16 cellular contexts compared by ENCODE assay signal in genomic region chr9:113562653-113563381, GRCh38.
A peak's percentile ranks its signal among the peaks of the same experiment; 100 is the strongest.
DNase-seq lines count a peak whose midpoint lies in the region; ATAC-seq, FAIRE-seq and TF ChIP-seq lines count a peak whose summit lies in the region.
"Had no signal": no experiment of that assay in that cellular context is flagged by ENCODE, and none has a peak within 500 bp of the region (broad histone marks: within the 10 kb centered on the region; RNA-seq: fewer than 3 reads in every experiment).

No MANE protein-coding gene starts in this region.

- TF ChIP-seq POLR2A in IMR-90 (IDR thresholded peaks at IDR 0.05; ENCODE audit: low read depth, low read length) (no peak), K562 (conservative IDR thresholded peaks at IDR 0.05) (no peak), sigmoid colon (IDR thresholded peaks at IDR 0.05) (no peak)

- CTCF ChIA-PET in IMR-90 (lab: Yijun Ruan, JAX) = interaction anchor here (0.9 kb wide), 1 partner anchor 29 kb away, joined by 3 read pairs; no protein-coding TSS in a partner anchor
- CTCF ChIA-PET in K562 (lab: Yijun Ruan, JAX; ENCODE audit: low intra/inter-chr PET ratio) = no interaction called here

- intact Hi-C loops in IMR-90 (cut with micrococcal nuclease) = no loop called here
- intact Hi-C loops in K562 (cut with micrococcal nuclease) = no loop called here
- intact Hi-C loops in sigmoid colon (cut with DNase I) = no loop called here

- H3K4me1 Mint-ChIP-seq in immature natural killer cell (peaks cover 99 to 100% of the 10 kb centered on the region in 2 donors), chondrocyte (ENCODE audit: low read depth) (peaks cover 61% of the 10 kb centered on the region)

- no peak for TF ChIP-seq RAD21 in IMR-90 (IDR thresholded peaks at IDR 0.05; ENCODE audit: low read length)
- no peak for TF ChIP-seq RAD21 in K562 (CRISPR knock-in tag; conservative IDR thresholded peaks at IDR 0.05 in 1 of 2, IDR thresholded peaks at IDR 0.05 in 1 of 2)

- WGBS in IMR-90 (ENCODE audit: extremely low coverage in 2 of 2, insufficient read length in 1 of 2), 2 experiments = 80% methylated on average over 2 of the region's 2 CpGs; no CpG with 5 or more reads in 1 of the 2 experiments
- 57% methylated on average over 2 of the region's 2 CpGs for WGBS in K562 (ENCODE audit: insufficient coverage, low coverage, missing lambda C conversion rate)
- WGBS in sigmoid colon, 2 donors = 65 to 79% methylated on average over 2 of the region's 2 CpGs
- WGBS in GM23248 (ENCODE audit: low coverage in 1 of 2, low lambda C conversion rate in 2 of 2, missing lambda C conversion rate in 2 of 2), 2 experiments = 74 to 90% methylated on average over 2 of the region's 2 CpGs

- no peak overlapping the region for H2AK9ac ChIP-seq in IMR-90 (replicated peaks; ENCODE audit: low read depth, low read length, poor library complexity)

- no peaks in the 10 kb centered on the region for H3K9me3 Mint-ChIP-seq in immature natural killer cell
- H3K9me3 Mint-ChIP-seq in chondrocyte (ENCODE audit: low read depth) = no peaks in the 10 kb centered on the region
- H3K9me3 Mint-ChIP-seq: activated B cell treated with CpG ODN at 0.5 μM for 24 hours; T-helper 2 cell treated with Interferon-gamma antibody and Interleukin-4, amounts not matched to agents 5 μg/mL and 100 μg/mL, for 36 hours had no signal

- H2BK120ac ChIP-seq in IMR-90 (ENCODE audit: low read depth, low read length) = no peak overlapping the region

- H4K5ac ChIP-seq in IMR-90 (ENCODE audit: low read depth, low read length) = no peak overlapping the region

- H3K4me1 ChIP-seq in IMR-90 (ENCODE audit: control insufficient read depth, insufficient read depth, low read length) (peaks cover 27% of the 10 kb centered on the region), K562 (replicated peaks in 1 of 2; ENCODE audit: control insufficient read depth in 2 of 2, insufficient read depth in 2 of 2, low read length in 2 of 2) (peaks cover 18 to 20% of the 10 kb centered on the region in 2 experiments), sigmoid colon (peaks cover 0 to 65% (median 57%) of the 10 kb centered on the region in 4 donors), GM23248 (ENCODE audit: insufficient read depth) (peaks cover 28% of the 10 kb centered on the region)
- H3K4me1 ChIP-seq: Caco-2 had no signal

- peak overlapping the region in 3 of 5 donors; percentile 38 to 54 (median 45) for H3K4me3 Mint-ChIP-seq in immature natural killer cell
- H3K4me3 Mint-ChIP-seq in chondrocyte (ENCODE audit: unreplicated experiment) = no peak overlapping the region
- H3K4me3 Mint-ChIP-seq: activated B cell treated with CpG ODN at 0.5 μM for 24 hours; T-helper 2 cell treated with Interferon-gamma antibody and Interleukin-4, amounts not matched to agents 5 μg/mL and 100 μg/mL, for 36 hours had no signal

- H3K9ac ChIP-seq in IMR-90 (ENCODE audit: low read depth, low read length) (no peak overlapping the region), K562 (ENCODE audit: insufficient read depth in 1 of 2, low read depth in 2 of 2, low read length in 2 of 2) (no peak overlapping the region), GM23248 (no peak overlapping the region)

- peak overlapping the region; percentile 43; the same call in 2 of the 3 replicates for H2BK15ac ChIP-seq in IMR-90 (ENCODE audit: low read depth, low read length)

- no peak overlapping the region for H4K8ac ChIP-seq in IMR-90 (ENCODE audit: low read depth in 2 of 2, low read length in 2 of 2)

- H3K9me3 ChIP-seq in IMR-90 (ENCODE audit: control insufficient read depth, insufficient read depth, low read length) = no peaks in the 10 kb centered on the region
- H3K9me3 ChIP-seq in K562 (replicated peaks; ENCODE audit: control insufficient read depth, insufficient read depth, low read depth, low read length) = no peaks in the 10 kb centered on the region
- no peaks in the 10 kb centered on the region for H3K9me3 ChIP-seq in sigmoid colon
- no peaks in the 10 kb centered on the region for H3K9me3 ChIP-seq in GM23248 (ENCODE audit: low read depth)
- H3K9me3 ChIP-seq: Caco-2, esophagus squamous epithelium had no signal

- no peaks in the 10 kb centered on the region for H4K20me1 ChIP-seq in IMR-90 (ENCODE audit: insufficient read depth, low read length)
- no peaks in the 10 kb centered on the region for H4K20me1 ChIP-seq in K562 (replicated peaks; ENCODE audit: control insufficient read depth, insufficient read depth, low read length)
- no peaks in the 10 kb centered on the region for H4K20me1 ChIP-seq in GM23248 (ENCODE audit: insufficient read depth)

- no peaks in the 10 kb centered on the region for H3K79me2 ChIP-seq in K562 (ENCODE audit: control insufficient read depth, insufficient read depth, low read length)
- peaks cover 23% of the 10 kb centered on the region for H3K79me2 ChIP-seq in GM23248 (ENCODE audit: insufficient read depth)

- H3K27me3 ChIP-seq in IMR-90 (ENCODE audit: control insufficient read depth, insufficient read depth, low read length) = no peaks in the 10 kb centered on the region
- H3K27me3 ChIP-seq in K562 (ENCODE audit: control insufficient read depth in 2 of 2, insufficient read depth in 2 of 2, low read length in 2 of 2) = peaks cover 0 to 36% of the 10 kb centered on the region in 2 experiments; a peak in 3 of 5 replicates
- H3K27me3 ChIP-seq in sigmoid colon = no peaks in the 10 kb centered on the region
- H3K27me3 ChIP-seq in GM23248 (replicated peaks; ENCODE audit: insufficient read depth) = no peaks in the 10 kb centered on the region
- H3K27me3 ChIP-seq: esophagus squamous epithelium had no signal

- H3K4me3 ChIP-seq in IMR-90 (ENCODE audit: insufficient read depth, low read depth, low read length) = no peak overlapping the region
- H3K4me3 ChIP-seq in K562 = no peak overlapping the region
- H3K4me3 ChIP-seq in sigmoid colon = no peak overlapping the region
- no peak overlapping the region for H3K4me3 ChIP-seq in GM23248
- H3K4me3 ChIP-seq: esophagus squamous epithelium had no signal

- H3K36me3 Mint-ChIP-seq in immature natural killer cell (peaks cover 0 to 3% (median 0%) of the 10 kb centered on the region in 3 donors), chondrocyte (ENCODE audit: low read depth) (no peaks in the 10 kb centered on the region)

- H3K9me1 ChIP-seq in IMR-90 (ENCODE audit: insufficient read depth, low read length) (peaks cover 22% of the 10 kb centered on the region), K562 (ENCODE audit: control insufficient read depth, insufficient read depth, low read length) (no peaks in the 10 kb centered on the region)

- H3K18ac ChIP-seq in IMR-90 (ENCODE audit: low read depth, low read length) = no peak overlapping the region

- no peak for FAIRE-seq in K562 (lab: Jason Lieb, UNC)

- H3K27me3 Mint-ChIP-seq in immature natural killer cell (ENCODE audit: low read depth in 3 of 3) = peaks cover 0 to 5% (median 2%) of the 10 kb centered on the region in 3 donors
- H3K27me3 Mint-ChIP-seq in chondrocyte (ENCODE audit: low read depth) = no peaks in the 10 kb centered on the region

- no peak for DNase-seq in IMR-90
- no peak for DNase-seq in K562 (ENCODE audit: extremely low read depth in 1 of 4, low spot score in 3 of 4)
- DNase-seq in immature natural killer cell = no peak
- DNase-seq in sigmoid colon = peak; percentile 52
- DNase-seq in chondrocyte (ENCODE audit: low spot score) = no peak
- no peak for DNase-seq in GM23248
- DNase-seq: activated B cell treated with CpG ODN at 0.5 μM for 24 hours; activated CD8-positive, alpha-beta memory T cell treated with anti-CD3 and anti-CD28 coated beads, Interleukin-2, amount 50 U/mL, for 4 hours; activated naive CD4-positive, alpha-beta T cell treated with anti-CD3 and anti-CD28 coated beads, Interleukin-2, amount 50 U/mL, for 16 hours; Caco-2; esophagus squamous epithelium; NCI-H187 treated with DMSO at 0.1 percent for 48 hours; SIG-M5 had no signal

- peak overlapping the region; percentile 51 for H3K4ac ChIP-seq in IMR-90 (ENCODE audit: low read depth, low read length)

- peaks cover 1 to 27% of the 10 kb centered on the region in 2 experiments; a peak in 3 of 4 replicates for H3K79me1 ChIP-seq in IMR-90 (ENCODE audit: low read depth in 1 of 2, low read length in 2 of 2)

- BruUV-seq in IMR-90 (replicated peaks; lab: Mats Ljungman, UMichigan) = no TSS peak
- no TSS peak for BruUV-seq in K562 (replicated peaks; lab: Mats Ljungman, UMichigan)

- ATAC-seq in IMR-90 (ENCODE audit: low read depth) (no peak), K562 (no peak), HG02970 (IDR thresholded peaks at IDR 0.05; ENCODE audit: low FRiP score, unreplicated experiment) (no peak), HG02885 (IDR thresholded peaks at IDR 0.05; ENCODE audit: poor library complexity, unreplicated experiment) (no peak)

- TF ChIP-seq EP300 in K562 (IDR thresholded peaks at IDR 0.05; ENCODE audit: low read length) = no peak
- TF ChIP-seq EP300 in sigmoid colon (IDR thresholded peaks at IDR 0.05) = no peak

- H4K91ac ChIP-seq in IMR-90 (ENCODE audit: insufficient read depth, low read depth, low read length) = peak overlapping the region; percentile 3; the same call in 1 of the 2 replicates

- in situ Hi-C loops in IMR-90 (cut with MboI; ENCODE audit: low sequenced_read_pairs) = no loop called here
- in situ Hi-C loops in K562 (cut with MboI) = no loop called here
- in situ Hi-C loops in GM23248 (cut with MboI) = no loop called here

- H3F3A ChIP-seq in GM23248 (ENCODE audit: insufficient read depth) = peaks cover 14% of the 10 kb centered on the region; the same call in 1 of the 2 replicates

- TF ChIP-seq CTCF in IMR-90 (conservative IDR thresholded peaks at IDR 0.05; ENCODE audit: low read depth, low read length) (no peak), K562 (IDR thresholded peaks at IDR 0.05 in 2 of 3, conservative IDR thresholded peaks at IDR 0.05 in 1 of 3; ENCODE audit: insufficient read depth in 2 of 3, low read depth in 1 of 3, low read length in 3 of 3) (no peak), sigmoid colon (IDR thresholded peaks at IDR 0.05) (no peak), chondrocyte (IDR thresholded peaks at IDR 0.05) (no peak)

- H3K27ac Mint-ChIP-seq in immature natural killer cell (peak overlapping the region; percentile 59 to 88 (median 84)), chondrocyte (ENCODE audit: unreplicated experiment) (no peak overlapping the region)
- H3K27ac Mint-ChIP-seq: activated B cell treated with CpG ODN at 0.5 μM for 24 hours; T-helper 2 cell treated with Interferon-gamma antibody and Interleukin-4, amounts not matched to agents 5 μg/mL and 100 μg/mL, for 36 hours had no signal

- no peaks in the 10 kb centered on the region for H3K9me2 ChIP-seq in GM23248 (ENCODE audit: insufficient read depth)

- H3K27ac ChIP-seq in IMR-90 (ENCODE audit: insufficient read depth, low read length) = no peak overlapping the region
- H3K27ac ChIP-seq in K562 (ENCODE audit: extremely low read depth, low read depth, low read length) = no peak overlapping the region
- peak overlapping the region in 3 of 4 donors; percentile 85 to 89 (median 87) for H3K27ac ChIP-seq in sigmoid colon
- no peak overlapping the region for H3K27ac ChIP-seq in GM23248

- H3K4me2 ChIP-seq in IMR-90 (ENCODE audit: low read depth, low read length) = no peak overlapping the region
- no peak overlapping the region for H3K4me2 ChIP-seq in K562 (ENCODE audit: insufficient read depth, low read length)
- no peak overlapping the region for H3K4me2 ChIP-seq in GM23248 (ENCODE audit: unreplicated experiment)

- dilution Hi-C loops in IMR-90 (cut with HindIII; ENCODE audit: low sequenced_read_pairs, unreplicated experiment) = no loop called here

- POLR2A ChIA-PET in IMR-90 (lab: Charles Lee; ENCODE audit: unreplicated experiment) (no interaction called here), K562 (lab: Yijun Ruan, JAX) (interaction anchor here (0.6 kb wide), 2 partner anchors 9 to 69 kb away, joined by 3 read pairs; no protein-coding TSS in a partner anchor)

- peak overlapping the region; percentile 63; the same call in 1 of the 2 replicates for H3K23ac ChIP-seq in IMR-90 (ENCODE audit: low read depth, low read length)

- H3K56ac ChIP-seq in IMR-90 (ENCODE audit: extremely low read depth, insufficient read depth, low read length) = no peak overlapping the region

- H3K14ac ChIP-seq in IMR-90 (replicated peaks; ENCODE audit: low read depth, low read length) = no peak overlapping the region; the same call in 1 of the 2 replicates

- H2AFZ ChIP-seq in IMR-90 (replicated peaks; ENCODE audit: low read length, poor library complexity) (peak overlapping the region; percentile 25), K562 (ENCODE audit: low read depth, low read length) (no peak overlapping the region), GM23248 (no peak overlapping the region)

- H2AK5ac ChIP-seq in IMR-90 (ENCODE audit: low read depth, low read length) = peak overlapping the region; percentile 69

- H2BK20ac ChIP-seq in IMR-90 (ENCODE audit: low read depth, low read length) = peak overlapping the region; percentile 14; the same call in 1 of the 2 replicates

- H2BK5ac ChIP-seq in IMR-90 (ENCODE audit: low read depth, low read length, poor library complexity, severe bottlenecking) = no peak overlapping the region

- H3K36me3 ChIP-seq in IMR-90 (ENCODE audit: control insufficient read depth, insufficient read depth, low read length) (no peaks in the 10 kb centered on the region), K562 (ENCODE audit: control insufficient read depth, insufficient read depth, low read length) (no peaks in the 10 kb centered on the region), sigmoid colon (no peaks in the 10 kb centered on the region), GM23248 (ENCODE audit: low read depth) (no peaks in the 10 kb centered on the region)
- H3K36me3 ChIP-seq: esophagus squamous epithelium had no signal

Comparison
In these comparisons a context has a peak if more than half of its experiments do, and no peak if none do; other contexts are left out.
1. H3K27ac ChIP-seq: peak in sigmoid colon (3 of 4); none in IMR-90 (single experiment), K562 (single experiment) and GM23248 (single experiment).